ENCODE assay signal across 8 cellular contexts in the genomic region with DNA sequence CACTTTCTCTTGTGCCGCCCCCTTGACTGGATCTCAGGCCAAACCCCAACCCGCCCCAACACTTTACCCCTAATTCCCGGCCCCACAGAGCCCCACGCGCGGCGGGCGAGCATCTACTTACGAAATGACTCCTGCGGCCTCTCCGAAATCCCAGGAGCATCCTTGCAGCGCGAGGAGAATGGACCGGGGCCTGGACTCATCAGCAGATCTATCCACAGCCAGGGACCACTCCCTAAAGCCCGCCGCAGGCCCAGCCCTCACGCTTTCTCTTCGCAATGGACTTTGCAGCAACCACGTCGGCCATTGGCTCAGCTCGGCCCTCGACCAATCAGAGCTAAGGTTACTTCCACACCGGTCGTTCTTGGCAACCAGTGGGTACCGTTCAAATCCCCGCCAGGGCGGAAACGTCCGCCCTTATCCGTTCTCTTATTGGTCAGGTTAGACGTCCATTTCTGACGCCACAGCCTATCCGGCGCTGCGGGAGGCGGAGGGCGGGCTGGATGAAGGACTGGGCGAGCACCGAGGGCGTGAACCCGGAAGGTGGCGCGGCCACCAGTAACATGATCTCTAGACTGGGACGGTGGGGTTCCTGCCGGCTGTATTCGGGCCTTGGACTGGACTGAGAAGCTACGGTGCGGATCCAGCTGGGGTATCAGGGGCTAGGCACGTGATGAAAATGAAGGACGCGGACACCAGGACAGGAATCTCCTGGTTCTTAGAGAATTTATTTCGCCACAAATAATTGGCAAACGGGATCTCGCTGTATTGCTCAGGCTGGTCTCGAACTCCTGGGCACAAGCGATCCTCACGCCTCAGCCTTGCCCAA. TPM values are rescaled to one million over a fixed set of nuclear protein-coding genes. Genes with fewer than 3 reads are reported as not detected.
DNase-seq lines count a peak whose midpoint lies in the region; ATAC-seq, FAIRE-seq and TF ChIP-seq lines count a peak whose summit lies in the region.

CEP89 (minus strand) TSS at position 244 of the 826 bp plus-strand sequence; CDS start at position 160, 84 bp downstream.
A gene with protein sequence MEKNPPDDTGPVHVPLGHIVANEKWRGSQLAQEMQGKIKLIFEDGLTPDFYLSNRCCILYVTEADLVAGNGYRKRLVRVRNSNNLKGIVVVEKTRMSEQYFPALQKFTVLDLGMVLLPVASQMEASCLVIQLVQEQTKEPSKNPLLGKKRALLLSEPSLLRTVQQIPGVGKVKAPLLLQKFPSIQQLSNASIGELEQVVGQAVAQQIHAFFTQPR (plus strand): TSS at position 528 of the 826 bp plus-strand sequence. CDS start 955 bp downstream, outside the sequence.

- no peak for TF ChIP-seq CTCF in Caco-2 (IDR thresholded peaks at IDR 0.05; ENCODE audit: insufficient read depth in 1 of 2, low read depth in 1 of 2, low read length in 1 of 2, severe bottlenecking in 1 of 2, unreplicated experiment in 1 of 2)

- CTCF ChIA-PET in Caco-2 (lab: Charles Lee): interaction anchor here (0.6 to 0.8 kb wide), 3 partner anchors 123 to 205 kb away, joined by 3 read pairs; no protein-coding TSS in a partner anchor
- CTCF ChIA-PET in activated CD8-positive, alpha-beta memory T cell treated with anti-CD3 and anti-CD28 coated beads, Interleukin-2, amount 10 ng/mL, durations not matched to agents 7 days and 5 days (lab: Charles Lee): interaction anchor here (0.6 to 1.6 kb wide), 7 partner anchors 16 to 435 kb away, joined by 3 to 4 read pairs (median 3); no protein-coding TSS in a partner anchor

- no peaks in the 10 kb centered on the region for H3K27me3 ChIP-seq in Caco-2 (replicated peaks; ENCODE audit: control insufficient read depth, insufficient read depth, low read length)

- POLR2A ChIA-PET in Caco-2 (lab: Charles Lee): interaction anchor here (0.9 to 1.1 kb wide), 2 partner anchors 39 to 205 kb away, joined by 3 to 7 read pairs; no protein-coding TSS in a partner anchor

- DNase-seq in Caco-2: peak; percentile 99 to 100
- DNase-seq in HTR-8/SVneo (ENCODE audit: insufficient read length, low spot score): peak; percentile 100
- peak; percentile 98 for DNase-seq in NOMO-1 treated with DMSO at 0.1 percent for 48 hours (lab: John Stamatoyannopoulos, UW; ENCODE audit: unreplicated experiment)
- peak; percentile 99 for DNase-seq in activated CD8-positive, alpha-beta memory T cell treated with anti-CD3 and anti-CD28 coated beads, Interleukin-2, amount 10 ng/mL, durations not matched to agents 7 days and 5 days
- peak; percentile 99 for DNase-seq in mesenteric fat pad (ENCODE audit: low spot score)
- DNase-seq in stimulated activated CD8-positive, alpha-beta memory T cell treated with anti-CD3 and anti-CD28 coated beads, Interleukin-15, amount 100 ng/mL, for 1 hour (ENCODE audit: low read depth): peak; percentile 97

- H3K36me3 ChIP-seq in Caco-2 (ENCODE audit: control insufficient read depth, insufficient read depth, low read length): peaks cover under 1% of the 10 kb centered on the region; the same call in 1 of the 2 replicates

- no peaks in the 10 kb centered on the region; the same call in 1 of the 2 replicates for H3K4me1 ChIP-seq in Caco-2

- intact Hi-C loops in Caco-2 (cut with micrococcal nuclease; ENCODE audit: unreplicated experiment): loop anchor here (1.0 to 5.0 kb wide), 4 partner anchors 76 to 205 kb away; no protein-coding TSS in a partner anchor

- no peaks in the 10 kb centered on the region for H3K9me3 ChIP-seq in Caco-2

- H3K9me3 Mint-ChIP-seq in Caco-2 (ENCODE audit: unreplicated experiment): no peaks in the 10 kb centered on the region
- H3K9me3 Mint-ChIP-seq in activated CD8-positive, alpha-beta memory T cell treated with anti-CD3 and anti-CD28 coated beads, Interleukin-2, amount 10 ng/mL, durations not matched to agents 7 days and 5 days (ENCODE audit: low read depth): no peaks in the 10 kb centered on the region

- peak; percentile 97 for ATAC-seq in GM21381 (IDR thresholded peaks at IDR 0.05; ENCODE audit: unreplicated experiment)
- peak; percentile 98 for ATAC-seq in activated CD8-positive, alpha-beta memory T cell treated with anti-CD3 and anti-CD28 coated beads, Interleukin-2, amount 10 ng/mL, durations not matched to agents 7 days and 5 days

- peak within 1 kb of the TSS; percentile 66 for H3K4me3 ChIP-seq in Caco-2 (ENCODE audit: low read depth, low read length)

- FAIRE-seq in HTR-8/SVneo (lab: Jason Lieb, UNC) (peak; percentile 99), endometrium (lab: Jason Lieb, UNC) (peak; percentile 98)

- H3K27ac Mint-ChIP-seq in Caco-2 (ENCODE audit: unreplicated experiment): peak within 1 kb of the TSS; percentile 91
- peak within 1 kb of the TSS; percentile 93 for H3K27ac Mint-ChIP-seq in activated CD8-positive, alpha-beta memory T cell treated with anti-CD3 and anti-CD28 coated beads, Interleukin-2, amount 10 ng/mL, durations not matched to agents 7 days and 5 days

- no peaks in the 10 kb centered on the region for H3K27me3 Mint-ChIP-seq in Caco-2 (ENCODE audit: insufficient read depth, unreplicated experiment)
- no peaks in the 10 kb centered on the region for H3K27me3 Mint-ChIP-seq in activated CD8-positive, alpha-beta memory T cell treated with anti-CD3 and anti-CD28 coated beads, Interleukin-2, amount 10 ng/mL, durations not matched to agents 7 days and 5 days

- peak within 1 kb of the TSS; percentile 88 for H3K4me3 Mint-ChIP-seq in Caco-2 (ENCODE audit: unreplicated experiment)
- peak within 1 kb of the TSS; percentile 99 for H3K4me3 Mint-ChIP-seq in activated CD8-positive, alpha-beta memory T cell treated with anti-CD3 and anti-CD28 coated beads, Interleukin-2, amount 10 ng/mL, durations not matched to agents 7 days and 5 days

- no peaks in the 10 kb centered on the region for H3K4me1 Mint-ChIP-seq in Caco-2 (ENCODE audit: low read depth, unreplicated experiment)
- peaks cover 29% of the 10 kb centered on the region for H3K4me1 Mint-ChIP-seq in activated CD8-positive, alpha-beta memory T cell treated with anti-CD3 and anti-CD28 coated beads, Interleukin-2, amount 10 ng/mL, durations not matched to agents 7 days and 5 days

- BruUV-seq in Caco-2 (replicated peaks; lab: Mats Ljungman, UMichigan): no TSS peak

- H3K36me3 Mint-ChIP-seq in Caco-2 (ENCODE audit: insufficient read depth, unreplicated experiment): peaks cover 59% of the 10 kb centered on the region
- H3K36me3 Mint-ChIP-seq in activated CD8-positive, alpha-beta memory T cell treated with anti-CD3 and anti-CD28 coated beads, Interleukin-2, amount 10 ng/mL, durations not matched to agents 7 days and 5 days: peaks cover 5% of the 10 kb centered on the region

RNA-seq across cellular contexts. Expression of gene CEP89, which starts in this region (rescaled TPM):
- total RNA-seq in Caco-2 (2022) (14.5 and 17.3 TPM in 2 replicates), mesenteric fat pad (15.4 TPM)
- total RNA-seq in activated CD8-positive, alpha-beta memory T cell treated with anti-CD3 and anti-CD28 coated beads, Interleukin-2, amount 10 ng/mL, durations not matched to agents 7 days and 5 days: 10 to 100 TPM; 17.9 to 21.9 TPM

RNA-seq across cellular contexts. Expression of the second gene that starts in this region (rescaled TPM):
- total RNA-seq in Caco-2 (2022) (9.6 and 12.0 TPM in 2 replicates), mesenteric fat pad (0.84 TPM)
- total RNA-seq in activated CD8-positive, alpha-beta memory T cell treated with anti-CD3 and anti-CD28 coated beads, Interleukin-2, amount 10 ng/mL, durations not matched to agents 7 days and 5 days: 1 to 10 TPM; 6.7 to 9.7 TPM

Comparison
In these comparisons a context has a peak if more than half of its experiments do, and no peak if none do; other contexts are left out.
1. Peak in every context shown above with its lines: DNase-seq, ATAC-seq and H3K4me3 ChIP-seq.